Comparison of ENCODE assay signal across 28 cellular contexts in genomic region chr1:185721553-185721952, GRCh38. TPM values are rescaled to one million over a fixed set of nuclear protein-coding genes. Genes with fewer than 3 reads are reported as not detected.
"Had no signal": no experiment of that assay in that cellular context is flagged by ENCODE, and none has a peak within 500 bp of the region (broad histone marks: within the 10 kb centered on the region; RNA-seq: fewer than 3 reads in every experiment).

No MANE protein-coding gene starts in this region.

- H2AFZ ChIP-seq: PC-9 had no signal

- ATAC-seq: activated CD8-positive, alpha-beta T cell treated with anti-CD3 and anti-CD28 coated beads for 36 hours; activated T-cell treated with anti-CD3 and anti-CD28 coated beads, Interleukin-2, amount 50 U/mL, for 72 hours; activated T-helper 17 cell treated with anti-CD3 and anti-CD28 coated beads, Interleukin-2, amount 50 U/mL, for 72 hours; Right ventricle myocardium inferior had no signal

- H3K4me2 ChIP-seq: PC-9 had no signal

- H3K27me3 ChIP-seq: brain microvascular endothelial cell had no signal

- H3K27ac ChIP-seq: brain microvascular endothelial cell, PC-9, RWPE1 had no signal

- H3K4me3 ChIP-seq: PC-9 had no signal

- H3K36me3 ChIP-seq: brain microvascular endothelial cell had no signal

- DNase-seq: activated CD4-positive, alpha-beta T cell treated with anti-CD3 and anti-CD28 coated beads for 1 hour; activated CD4-positive, alpha-beta T cell treated with anti-CD3 and anti-CD28 coated beads, Interleukin-2, amount 10 ng/mL, durations not matched to agents 24 days and 14 days; activated CD4-positive, alpha-beta T cell treated with anti-CD3 and anti-CD28 coated beads, Interleukin-2, amount 50 U/mL, for 4 hours; activated CD4-positive, CD25-positive, alpha-beta regulatory T cell; activated CD8-positive, alpha-beta T cell treated with anti-CD3 and anti-CD28 coated beads for 36 hours; activated effector memory CD4-positive, alpha-beta T cell treated with anti-CD3 and anti-CD28 coated beads, Interleukin-2, amount 50 U/mL, for 16 hours; activated naive CD4-positive, alpha-beta T cell; activated naive CD4-positive, alpha-beta T cell treated with anti-CD3 and anti-CD28 coated beads, Interleukin-2, amount 50 U/mL, for 16 hours; activated naive CD8-positive, alpha-beta T cell treated with anti-CD3 and anti-CD28 coated beads for 36 hours; activated T-cell treated with anti-CD3 and anti-CD28 coated beads, Interleukin-2, amount 50 U/mL, for 1 hour; activated T-cell treated with anti-CD3 and anti-CD28 coated beads, Interleukin-2, amount 50 U/mL, for 72 hours; amniotic stem cell; aorta; brain microvascular endothelial cell; central memory CD4-positive, alpha-beta T cell; Karpas-422; NCI-H1105; NCI-H1417 treated with DMSO at 0.1 percent for 48 hours; NCI-H187 treated with DMSO at 0.1 percent for 48 hours; NCI-H2081 treated with DMSO at 0.1 percent for 48 hours; NCI-H2171 treated with DMSO at 0.1 percent for 48 hours; NCI-H2227 treated with DMSO at 0.1 percent for 48 hours; NCI-H524; PC-9; SIG-M5 had no signal

RNA-seq across cellular contexts. Expression of gene HMCN1, which starts 12.6 kb away (rescaled TPM):
- total RNA-seq: activated CD4-positive, alpha-beta T cell treated with anti-CD3 and anti-CD28 coated beads, Interleukin-2, amount 10 ng/mL, durations not matched to agents 24 days and 14 days; activated CD8-positive, alpha-beta T cell treated with anti-CD3 and anti-CD28 coated beads for 36 hours had no signal
